1 cellular context compared by ENCODE assay signal in genomic region chr12:75759842-75760260, GRCh38.
TF ChIP-seq lines count a peak whose summit lies in the region.

No MANE protein-coding gene starts in this region.

TF ChIP-seq in GM12878, 131 proteins besides CTCF, POLR2A, EP300 and RAD21 (continued from another document):
- TF ChIP-seq PRDM15 (CRISPR knock-in tag; IDR thresholded peaks at IDR 0.05): no peak
- TF ChIP-seq, protein P1, sequence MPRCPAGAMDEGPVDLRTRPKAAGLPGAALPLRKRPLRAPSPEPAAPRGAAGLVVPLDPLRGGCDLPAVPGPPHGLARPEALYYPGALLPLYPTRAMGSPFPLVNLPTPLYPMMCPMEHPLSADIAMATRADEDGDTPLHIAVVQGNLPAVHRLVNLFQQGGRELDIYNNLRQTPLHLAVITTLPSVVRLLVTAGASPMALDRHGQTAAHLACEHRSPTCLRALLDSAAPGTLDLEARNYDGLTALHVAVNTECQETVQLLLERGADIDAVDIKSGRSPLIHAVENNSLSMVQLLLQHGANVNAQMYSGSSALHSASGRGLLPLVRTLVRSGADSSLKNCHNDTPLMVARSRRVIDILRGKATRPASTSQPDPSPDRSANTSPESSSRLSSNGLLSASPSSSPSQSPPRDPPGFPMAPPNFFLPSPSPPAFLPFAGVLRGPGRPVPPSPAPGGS (IDR thresholded peaks at IDR 0.05; ENCODE audit: borderline replicate concordance, insufficient read depth, low read depth, low read length, poor library complexity, severe bottlenecking): no peak
- TF ChIP-seq, protein P2, sequence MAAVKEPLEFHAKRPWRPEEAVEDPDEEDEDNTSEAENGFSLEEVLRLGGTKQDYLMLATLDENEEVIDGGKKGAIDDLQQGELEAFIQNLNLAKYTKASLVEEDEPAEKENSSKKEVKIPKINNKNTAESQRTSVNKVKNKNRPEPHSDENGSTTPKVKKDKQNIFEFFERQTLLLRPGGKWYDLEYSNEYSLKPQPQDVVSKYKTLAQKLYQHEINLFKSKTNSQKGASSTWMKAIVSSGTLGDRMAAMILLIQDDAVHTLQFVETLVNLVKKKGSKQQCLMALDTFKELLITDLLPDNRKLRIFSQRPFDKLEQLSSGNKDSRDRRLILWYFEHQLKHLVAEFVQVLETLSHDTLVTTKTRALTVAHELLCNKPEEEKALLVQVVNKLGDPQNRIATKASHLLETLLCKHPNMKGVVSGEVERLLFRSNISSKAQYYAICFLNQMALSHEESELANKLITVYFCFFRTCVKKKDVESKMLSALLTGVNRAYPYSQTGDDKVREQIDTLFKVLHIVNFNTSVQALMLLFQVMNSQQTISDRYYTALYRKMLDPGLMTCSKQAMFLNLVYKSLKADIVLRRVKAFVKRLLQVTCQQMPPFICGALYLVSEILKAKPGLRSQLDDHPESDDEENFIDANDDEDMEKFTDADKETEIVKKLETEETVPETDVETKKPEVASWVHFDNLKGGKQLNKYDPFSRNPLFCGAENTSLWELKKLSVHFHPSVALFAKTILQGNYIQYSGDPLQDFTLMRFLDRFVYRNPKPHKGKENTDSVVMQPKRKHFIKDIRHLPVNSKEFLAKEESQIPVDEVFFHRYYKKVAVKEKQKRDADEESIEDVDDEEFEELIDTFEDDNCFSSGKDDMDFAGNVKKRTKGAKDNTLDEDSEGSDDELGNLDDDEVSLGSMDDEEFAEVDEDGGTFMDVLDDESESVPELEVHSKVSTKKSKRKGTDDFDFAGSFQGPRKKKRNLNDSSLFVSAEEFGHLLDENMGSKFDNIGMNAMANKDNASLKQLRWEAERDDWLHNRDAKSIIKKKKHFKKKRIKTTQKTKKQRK (IDR thresholded peaks at IDR 0.05; ENCODE audit: low read depth, low read length): no peak
- peak; percentile 35; the same call in 1 of the 2 replicates for TF ChIP-seq RAD51 (IDR thresholded peaks at IDR 0.05)
